11 cellular contexts compared by ENCODE assay signal in genomic region chr10:34290412-34291082, GRCh38.
A peak's percentile ranks its signal among the peaks of the same experiment; 100 is the strongest.
DNase-seq lines count a peak whose midpoint lies in the region; ATAC-seq, FAIRE-seq and TF ChIP-seq lines count a peak whose summit lies in the region.
"Had no signal": no experiment of that assay in that cellular context is flagged by ENCODE, and none has a peak within 500 bp of the region (broad histone marks: within the 10 kb centered on the region; RNA-seq: fewer than 3 reads in every experiment).

No MANE protein-coding gene starts in this region.

- peaks cover 0 to 18% of the 10 kb centered on the region in 2 donors for H3K4me1 ChIP-seq in right atrium auricular region
- peaks cover 10% of the 10 kb centered on the region for H3K4me1 ChIP-seq in endothelial cell of umbilical vein (ENCODE audit: control insufficient read depth, extremely low read depth, insufficient read depth, low read length)

- BruUV-seq in endothelial cell of umbilical vein (replicated peaks; lab: Mats Ljungman, UMichigan) = no TSS peak

- CTCF ChIA-PET in endothelial cell of umbilical vein (lab: Charles Lee) = no interaction called here

- no peaks in the 10 kb centered on the region for H4K20me1 ChIP-seq in endothelial cell of umbilical vein (replicated peaks; ENCODE audit: control insufficient read depth, extremely low read depth, insufficient read depth, low read length)

- no peaks in the 10 kb centered on the region for H3K36me3 ChIP-seq in right atrium auricular region
- no peaks in the 10 kb centered on the region for H3K36me3 ChIP-seq in endothelial cell of umbilical vein (ENCODE audit: control insufficient read depth in 2 of 2, extremely low read depth in 1 of 2, insufficient read depth in 2 of 2, low read length in 2 of 2)
- H3K36me3 ChIP-seq: Peyer's patch had no signal

- dilution Hi-C loops in endothelial cell of umbilical vein (cut with MboI; ENCODE audit: extremely low pct_ligation_motif_present, low sequenced_read_pairs) = no loop called here

- no peak for TF ChIP-seq POLR2A in endothelial cell of umbilical vein (IDR thresholded peaks at IDR 0.05; ENCODE audit: low read depth, low read length)

- H3K27ac ChIP-seq in right atrium auricular region = no peak overlapping the region
- H3K27ac ChIP-seq in endothelial cell of umbilical vein (ENCODE audit: insufficient read depth, low read depth, low read length) = no peak overlapping the region

- intact Hi-C loops in Right ventricle myocardium superior (cut with DNase I) = no loop called here
- intact Hi-C loops in endothelial cell of umbilical vein (cut with micrococcal nuclease) = no loop called here

- POLR2A ChIA-PET in endothelial cell of umbilical vein (lab: Charles Lee) = no interaction called here

- H3K9me1 ChIP-seq in endothelial cell of umbilical vein (replicated peaks; ENCODE audit: control insufficient read depth, extremely low read depth, insufficient read depth, low read length) = no peaks in the 10 kb centered on the region

- FAIRE-seq in endothelial cell of umbilical vein (lab: Jason Lieb, UNC) = peak; percentile 65
- FAIRE-seq: frontal cortex had no signal

- H3K9me3 ChIP-seq in right atrium auricular region (no peaks in the 10 kb centered on the region), endothelial cell of umbilical vein (replicated peaks; ENCODE audit: control insufficient read depth, insufficient read depth, low read length) (no peaks in the 10 kb centered on the region)
- H3K9me3 ChIP-seq: Peyer's patch had no signal

- H3K27me3 ChIP-seq in right atrium auricular region = no peaks in the 10 kb centered on the region
- H3K27me3 ChIP-seq in endothelial cell of umbilical vein (ENCODE audit: control insufficient read depth in 2 of 2, insufficient read depth in 2 of 2, low read length in 2 of 2) = no peaks in the 10 kb centered on the region
- H3K27me3 ChIP-seq: Peyer's patch had no signal

- no peak overlapping the region for H3K4me2 ChIP-seq in endothelial cell of umbilical vein (ENCODE audit: insufficient read depth, low read length)

- no peaks in the 10 kb centered on the region for H3K79me2 ChIP-seq in endothelial cell of umbilical vein (ENCODE audit: control insufficient read depth, insufficient read depth, low read length)

- no peak overlapping the region for H3K9ac ChIP-seq in endothelial cell of umbilical vein (replicated peaks; ENCODE audit: extremely low read depth, insufficient read depth, low read length)

- TF ChIP-seq CTCF in right atrium auricular region (IDR thresholded peaks at IDR 0.05) (no peak), endothelial cell of umbilical vein (IDR thresholded peaks at IDR 0.05; ENCODE audit: extremely low read depth in 1 of 2, insufficient read depth in 1 of 2, low read depth in 1 of 2, low read length in 2 of 2) (no peak)

- no peak overlapping the region for H2AFZ ChIP-seq in endothelial cell of umbilical vein (ENCODE audit: low read depth, low read length)

- DNase-seq in Right ventricle myocardium superior (no peak), right atrium auricular region (ENCODE audit: low spot score) (no peak), endothelial cell of umbilical vein (ENCODE audit: low read depth, low spot score) (peak; percentile 67), lung microvascular endothelial cell (ENCODE audit: low read depth in 2 of 2) (peak; percentile 21 to 60), NCI-H128 (lab: John Stamatoyannopoulos, UW; ENCODE audit: unreplicated experiment) (no peak)
- DNase-seq in activated CD4-positive, alpha-beta T cell treated with anti-CD3 and anti-CD28 coated beads, Interleukin-2, amount 50 U/mL, for 4 hours = no peak
- DNase-seq: mesendoderm had no signal

- H3K4me3 ChIP-seq in right atrium auricular region = no peak overlapping the region
- no peak overlapping the region for H3K4me3 ChIP-seq in endothelial cell of umbilical vein (replicated peaks in 1 of 3; ENCODE audit: insufficient read depth in 1 of 3, low read depth in 1 of 3, low read length in 3 of 3)
- H3K4me3 ChIP-seq: Peyer's patch had no signal

- ATAC-seq in Right ventricle myocardium superior (ENCODE audit: poor library complexity) = peak; percentile 59
- no peak for ATAC-seq in HG03095 (IDR thresholded peaks at IDR 0.05; ENCODE audit: unreplicated experiment)
- no peak for ATAC-seq in GM19351 (IDR thresholded peaks at IDR 0.05; ENCODE audit: unreplicated experiment)

TF ChIP-seq in endothelial cell of umbilical vein, 7 proteins besides CTCF, POLR2A, EP300 and RAD21:
- TF ChIP-seq JUN (IDR thresholded peaks at IDR 0.05; ENCODE audit: borderline replicate concordance, insufficient read depth, insufficient read length, low read depth) = no peak
- peak; percentile 71 for TF ChIP-seq FOS (IDR thresholded peaks at IDR 0.05; ENCODE audit: borderline replicate concordance, insufficient read depth, low read length)
- peak; percentile 81 for TF ChIP-seq GATA2 (IDR thresholded peaks at IDR 0.05; ENCODE audit: insufficient read depth, insufficient read length, low read depth, low read length)
- TF ChIP-seq MYC (IDR thresholded peaks at IDR 0.05; ENCODE audit: low read depth, low read length) = no peak
- TF ChIP-seq MAX (IDR thresholded peaks at IDR 0.05; ENCODE audit: insufficient read depth, insufficient read length) = no peak

Comparison
In these comparisons a context has a peak if more than half of its experiments do, and no peak if none do; other contexts are left out.
1. DNase-seq: peak in endothelial cell of umbilical vein (single experiment) and lung microvascular endothelial cell (2 of 2); none in Right ventricle myocardium superior (single experiment), right atrium auricular region (single experiment), NCI-H128 (single experiment) and activated CD4-positive, alpha-beta T cell treated with anti-CD3 and anti-CD28 coated beads, Interleukin-2, amount 50 U/mL, for 4 hours (0 of 2).